ENCODE assay signal across 8 cellular contexts in genomic region chr10:109852004-109852717, GRCh38.
DNase-seq lines count a peak whose midpoint lies in the region; ATAC-seq, FAIRE-seq and TF ChIP-seq lines count a peak whose summit lies in the region.

No MANE protein-coding gene starts in this region.

- no peak overlapping the region for H3K27ac Mint-ChIP-seq in activated naive CD4-positive, alpha-beta T cell treated with anti-CD3 and anti-CD28 coated beads, Interleukin-2, amount 50 U/mL, for 72 hours

- peak overlapping the region; percentile 7 for H3K4me2 ChIP-seq in Loucy (ENCODE audit: low read depth, low read length, poor library complexity, severe bottlenecking)

- H3K27me3 ChIP-seq in GM06990 (replicated peaks; ENCODE audit: control insufficient read depth, insufficient read depth, low read length) (no peaks in the 10 kb centered on the region; the same call in 1 of the 2 replicates), Loucy (ENCODE audit: insufficient read depth, low read length, poor library complexity, severe bottlenecking) (no peaks in the 10 kb centered on the region), psoas muscle (ENCODE audit: insufficient read depth in 3 of 3, low read length in 2 of 3) (no peaks in the 10 kb centered on the region), vagina (no peaks in the 10 kb centered on the region)

- H3K9me3 Mint-ChIP-seq in activated naive CD4-positive, alpha-beta T cell treated with anti-CD3 and anti-CD28 coated beads, Interleukin-2, amount 50 U/mL, for 72 hours: no peaks in the 10 kb centered on the region

- ATAC-seq in SK-N-SH treated with all-trans-retinoic acid at 6 μM for 48 hours (peak; percentile 99), Right ventricle myocardium superior (ENCODE audit: poor library complexity) (peak; percentile 95), psoas muscle (peak; percentile 81 to 94 (median 88))
- peak; percentile 74 to 81 for ATAC-seq in activated naive CD4-positive, alpha-beta T cell treated with anti-CD3 and anti-CD28 coated beads, Interleukin-2, amount 50 U/mL, for 72 hours

- no peaks in the 10 kb centered on the region for H3K9me3 ChIP-seq in Loucy (ENCODE audit: insufficient read depth, low read depth, low read length)
- H3K9me3 ChIP-seq in psoas muscle: no peaks in the 10 kb centered on the region
- no peaks in the 10 kb centered on the region for H3K9me3 ChIP-seq in vagina

- DNase-seq in GM06990 (ENCODE audit: extremely low read depth, insufficient read length) (peak; percentile 20), H54 (ENCODE audit: insufficient read length, low spot score) (peak; percentile 72), Right ventricle myocardium superior (peak; percentile 82), psoas muscle (peak; percentile 68 to 86), vagina (ENCODE audit: extremely low spot score in 2 of 2) (peak in 1 of 2 donors; percentile 74)
- peak; percentile 68 to 81 for DNase-seq in activated naive CD4-positive, alpha-beta T cell treated with anti-CD3 and anti-CD28 coated beads, Interleukin-2, amount 50 U/mL, for 72 hours (ENCODE audit: low spot score in 2 of 2)

- H3K4me3 ChIP-seq in GM06990 (replicated peaks; ENCODE audit: low read depth, low read length): no peak overlapping the region
- no peak overlapping the region for H3K4me3 ChIP-seq in Loucy (ENCODE audit: low read length, poor library complexity, severe bottlenecking)
- H3K4me3 ChIP-seq in psoas muscle: no peak overlapping the region
- H3K4me3 ChIP-seq in vagina: no peak overlapping the region

- no peak for TF ChIP-seq POLR2A in H54 (IDR thresholded peaks at IDR 0.05; ENCODE audit: low read depth, low read length)
- no peak for TF ChIP-seq POLR2A in vagina (IDR thresholded peaks at IDR 0.05)

- H3K4me1 ChIP-seq in Loucy (ENCODE audit: insufficient read depth, low read length, poor library complexity, severe bottlenecking) (no peaks in the 10 kb centered on the region), psoas muscle (peaks cover 5% of the 10 kb centered on the region), vagina (no peaks in the 10 kb centered on the region)

- no peaks in the 10 kb centered on the region for H3K9me2 ChIP-seq in Loucy (replicated peaks; ENCODE audit: low read depth, low read length)

- no peak overlapping the region for H3K9ac ChIP-seq in Loucy (ENCODE audit: low read depth, low read length, poor library complexity, severe bottlenecking)

- no peaks in the 10 kb centered on the region for H3K36me3 Mint-ChIP-seq in activated naive CD4-positive, alpha-beta T cell treated with anti-CD3 and anti-CD28 coated beads, Interleukin-2, amount 50 U/mL, for 72 hours

- intact Hi-C loops in Right ventricle myocardium superior (cut with DNase I) (no loop called here), psoas muscle (cut with DNase I) (no loop called here), vagina (cut with DNase I) (no loop called here)

- H2AFZ ChIP-seq in Loucy (ENCODE audit: low read length): peak overlapping the region; percentile 67

- no peak overlapping the region for H3K27ac ChIP-seq in psoas muscle
- H3K27ac ChIP-seq in vagina: no peak overlapping the region

- peak; percentile 96 for TF ChIP-seq CTCF in GM06990 (IDR thresholded peaks at IDR 0.05; ENCODE audit: insufficient read depth, low read length, poor library complexity, severe bottlenecking)
- TF ChIP-seq CTCF in Loucy (conservative IDR thresholded peaks at IDR 0.05; ENCODE audit: low read length): peak; percentile 95
- peak; percentile 88 for TF ChIP-seq CTCF in psoas muscle (IDR thresholded peaks at IDR 0.05)
- peak; percentile 36 to 84 (median 63) for TF ChIP-seq CTCF in vagina (IDR thresholded peaks at IDR 0.05)

- peak; percentile 78 for FAIRE-seq in H54 (lab: Jason Lieb, UNC)

- 5 to 10% (median 6%) methylated on average over 15 of the region's 15 CpGs for WGBS in psoas muscle, 3 donors

- no peaks in the 10 kb centered on the region for H4K20me1 ChIP-seq in Loucy (ENCODE audit: insufficient read depth, low read length, poor library complexity, severe bottlenecking)

- H3K36me3 ChIP-seq in GM06990 (ENCODE audit: control insufficient read depth, insufficient read depth, low read length) (no peaks in the 10 kb centered on the region), Loucy (ENCODE audit: insufficient read depth, low read length) (no peaks in the 10 kb centered on the region), psoas muscle (ENCODE audit: insufficient read depth in 1 of 2, low read depth in 1 of 2) (no peaks in the 10 kb centered on the region), vagina (no peaks in the 10 kb centered on the region)

- H3K79me2 ChIP-seq in Loucy (ENCODE audit: insufficient read depth, low read length): no peaks in the 10 kb centered on the region

- H3F3A ChIP-seq in Loucy (ENCODE audit: low read depth): no peaks in the 10 kb centered on the region

TF ChIP-seq in SK-N-SH treated with all-trans-retinoic acid at 6 μM for 48 hours, 23 proteins besides CTCF, POLR2A, EP300 and RAD21:
- no peak for TF ChIP-seq ZNF565 (CRISPR knock-in tag; conservative IDR thresholded peaks at IDR 0.05; ENCODE audit: low read depth)
- TF ChIP-seq TSHZ2 (CRISPR knock-in tag; IDR thresholded peaks at IDR 0.05): no peak
- TF ChIP-seq CSRNP3 (CRISPR knock-in tag; IDR thresholded peaks at IDR 0.05): no peak
- TF ChIP-seq BACH2 (CRISPR knock-in tag; IDR thresholded peaks at IDR 0.05; ENCODE audit: borderline replicate concordance): no peak
- no peak for TF ChIP-seq RARB (CRISPR knock-in tag; IDR thresholded peaks at IDR 0.05)
- TF ChIP-seq POU6F1 (CRISPR knock-in tag; IDR thresholded peaks at IDR 0.05; ENCODE audit: borderline replicate concordance, low read depth): no peak
- TF ChIP-seq ESRRG (CRISPR knock-in tag; IDR thresholded peaks at IDR 0.05): no peak
- TF ChIP-seq PATZ1 (CRISPR knock-in tag; IDR thresholded peaks at IDR 0.05; ENCODE audit: borderline replicate concordance): no peak
- TF ChIP-seq TOX (CRISPR knock-in tag; IDR thresholded peaks at IDR 0.05; ENCODE audit: borderline replicate concordance): no peak
